In genomic region chr2:146992057-146992456, GRCh38 we compare ENCODE assay signal across 17 cellular contexts.
DNase-seq lines count a peak whose midpoint lies in the region; ATAC-seq and TF ChIP-seq lines count a peak whose summit lies in the region.
"Had no signal": no experiment of that assay in that cellular context is flagged by ENCODE, and none has a peak within 500 bp of the region (broad histone marks: within the 10 kb centered on the region; RNA-seq: fewer than 3 reads in every experiment).

No MANE protein-coding gene starts in this region.

- in situ Hi-C loops in astrocyte of the spinal cord (cut with HindIII; ENCODE audit: low sequenced_read_pairs), result no loop called here

- no peaks in the 10 kb centered on the region for H3K27me3 ChIP-seq in upper lobe of left lung
- H3K27me3 ChIP-seq: BLaER1 treated with 17β-estradiol and CSF1 and Interleukin-3, amounts not matched to agents 10 nM and 100 nM; Peyer's patch had no signal

- peaks cover 0 to 6% (median 0%) of the 10 kb centered on the region in 4 donors for H3K4me1 ChIP-seq in upper lobe of left lung
- H3K4me1 ChIP-seq: Peyer's patch had no signal

- no peak for TF ChIP-seq EP300 in upper lobe of left lung (IDR thresholded peaks at IDR 0.05)

- TF ChIP-seq CTCF in astrocyte of the spinal cord (IDR thresholded peaks at IDR 0.05; ENCODE audit: low read depth, low read length) (no peak), upper lobe of left lung (IDR thresholded peaks at IDR 0.05) (no peak)

- WGBS in upper lobe of left lung, 2 donors, result 83 to 92% methylated on average over 2 of the region's 2 CpGs

- peak; percentile 28 for DNase-seq in AG08395 (ENCODE audit: low spot score)
- peak; percentile 35 for DNase-seq in NCI-H226
- DNase-seq in astrocyte of the spinal cord (ENCODE audit: low read depth, low spot score), result peak; percentile 41
- peak; percentile 58 for DNase-seq in iris pigment epithelial cell (ENCODE audit: low read depth)
- DNase-seq in effector CD4-positive, alpha-beta T cell, result no peak
- no peak for DNase-seq in NK-92 treated with Interleukin-12 subunit alpha and Interleukin-12 subunit beta, amount 100 ng/mL, for 24 hours (lab: John Stamatoyannopoulos, UW)
- DNase-seq in upper lobe of left lung, result no peak
- DNase-seq in NCI-H2081 treated with DMSO at 0.1 percent for 48 hours (lab: John Stamatoyannopoulos, UW), result no peak
- DNase-seq: CD8-positive, alpha-beta memory T cell; DMS79; NCI-H1436 treated with DMSO at 0.1 percent for 48 hours; NCI-H2029 treated with DMSO at 0.1 percent for 48 hours; NCI-H510A treated with DMSO at 0.1 percent for 48 hours; Peyer's patch; Right ventricle myocardium superior had no signal

- no peak overlapping the region for H3K4me3 ChIP-seq in astrocyte of the spinal cord (ENCODE audit: low read depth, low read length)
- no peak overlapping the region for H3K4me3 ChIP-seq in upper lobe of left lung
- H3K4me3 ChIP-seq: BLaER1 treated with 17β-estradiol and CSF1 and Interleukin-3, amounts not matched to agents 10 nM and 100 nM; K562; Peyer's patch had no signal

- no peaks in the 10 kb centered on the region for H3K36me3 ChIP-seq in upper lobe of left lung
- H3K36me3 ChIP-seq: BLaER1 treated with 17β-estradiol and CSF1 and Interleukin-3, amounts not matched to agents 10 nM and 100 nM; Peyer's patch had no signal

- no peak for TF ChIP-seq POLR2A in upper lobe of left lung (IDR thresholded peaks at IDR 0.05)

- no peak overlapping the region for H3K27ac ChIP-seq in upper lobe of left lung
- H3K27ac ChIP-seq: BLaER1 treated with 17β-estradiol and CSF1 and Interleukin-3, amounts not matched to agents 10 nM and 100 nM; Peyer's patch had no signal

- no peaks in the 10 kb centered on the region for H3K9me3 ChIP-seq in upper lobe of left lung
- H3K9me3 ChIP-seq: BLaER1 treated with 17β-estradiol and CSF1 and Interleukin-3, amounts not matched to agents 10 nM and 100 nM; Peyer's patch had no signal

- ATAC-seq in upper lobe of left lung (ENCODE audit: low FRiP score in 2 of 2), result no peak
- ATAC-seq: K562 had no signal

Comparison
In these comparisons a context has a peak if more than half of its experiments do, and no peak if none do; other contexts are left out.
1. DNase-seq: peak in AG08395 (single experiment), NCI-H226 (single experiment), astrocyte of the spinal cord (single experiment) and iris pigment epithelial cell (single experiment); none in effector CD4-positive, alpha-beta T cell (single experiment), NK-92 treated with Interleukin-12 subunit alpha and Interleukin-12 subunit beta, amount 100 ng/mL, for 24 hours (single experiment), upper lobe of left lung (0 of 2) and NCI-H2081 treated with DMSO at 0.1 percent for 48 hours (single experiment).